Comparison of ENCODE assay signal across 19 cellular contexts in genomic region chr7:40234046-40234445, GRCh38.
DNase-seq lines count a peak whose midpoint lies in the region; ATAC-seq and TF ChIP-seq lines count a peak whose summit lies in the region.
"Had no signal": no experiment of that assay in that cellular context is flagged by ENCODE, and none has a peak within 500 bp of the region (broad histone marks: within the 10 kb centered on the region; RNA-seq: fewer than 3 reads in every experiment).

No MANE protein-coding gene starts in this region.

- H3K4me3 ChIP-seq in HEK293 (ENCODE audit: low read depth, low read length) (no peak overlapping the region), stomach (no peak overlapping the region)
- H3K4me3 ChIP-seq: esophagus squamous epithelium, upper lobe of left lung had no signal

- TF ChIP-seq POLR2A in stomach (IDR thresholded peaks at IDR 0.05): no peak

- intact Hi-C loops in stomach (cut with DNase I; ENCODE audit: low total_unique reads) (no loop called here), left cardiac atrium (cut with DNase I) (no loop called here)

- H3K27ac Mint-ChIP-seq in activated CD8-positive, alpha-beta memory T cell treated with anti-CD3 and anti-CD28 coated beads, Interleukin-2, amount 10 ng/mL, durations not matched to agents 7 days and 5 days: no peak overlapping the region
- H3K27ac Mint-ChIP-seq: brain, WTC11 had no signal

- WGBS in stomach, 5 donors: 23 to 43% (median 34%) methylated on average over 4 of the region's 4 CpGs

- no peak for TF ChIP-seq EP300 in stomach (IDR thresholded peaks at IDR 0.05)

- DNase-seq in activated CD8-positive, alpha-beta memory T cell treated with anti-CD3 and anti-CD28 coated beads, Interleukin-2, amount 10 ng/mL, durations not matched to agents 7 days and 5 days: no peak
- no peak for DNase-seq in activated CD8-positive, alpha-beta memory T cell treated with anti-CD3 and anti-CD28 coated beads, Interleukin-2, amount 50 U/mL, for 48 hours
- DNase-seq in stomach (peak; percentile 78), left cardiac atrium (no peak), NCI-H187 (lab: John Stamatoyannopoulos, UW) (no peak), NCI-H82 treated with DMSO at 0.1 percent for 48 hours (lab: John Stamatoyannopoulos, UW; ENCODE audit: unreplicated experiment) (no peak)
- DNase-seq: activated CD8-positive, alpha-beta memory T cell treated with anti-CD3 and anti-CD28 coated beads, Interleukin-2, amount 50 U/mL, for 4 hours; activated naive CD4-positive, alpha-beta T cell; CD8-positive, alpha-beta memory T cell; dermis blood vessel endothelial cell; esophagus squamous epithelium; head of caudate nucleus; kidney; NCI-H69 had no signal

- peaks cover 4% of the 10 kb centered on the region for H3K4me1 Mint-ChIP-seq in activated CD8-positive, alpha-beta memory T cell treated with anti-CD3 and anti-CD28 coated beads, Interleukin-2, amount 10 ng/mL, durations not matched to agents 7 days and 5 days
- H3K4me1 Mint-ChIP-seq: brain had no signal

- H3K36me3 Mint-ChIP-seq in activated CD8-positive, alpha-beta memory T cell treated with anti-CD3 and anti-CD28 coated beads, Interleukin-2, amount 10 ng/mL, durations not matched to agents 7 days and 5 days: no peaks in the 10 kb centered on the region
- H3K36me3 Mint-ChIP-seq: brain; CD8-positive, alpha-beta memory T cell; WTC11 had no signal

- H3K9me3 ChIP-seq in HEK293 (ENCODE audit: control insufficient read depth, insufficient read depth, low read depth, low read length) (no peaks in the 10 kb centered on the region), stomach (no peaks in the 10 kb centered on the region)
- H3K9me3 ChIP-seq: esophagus squamous epithelium, upper lobe of left lung had no signal

- no peaks in the 10 kb centered on the region for H3K9me3 Mint-ChIP-seq in activated CD8-positive, alpha-beta memory T cell treated with anti-CD3 and anti-CD28 coated beads, Interleukin-2, amount 10 ng/mL, durations not matched to agents 7 days and 5 days (ENCODE audit: low read depth)
- H3K9me3 Mint-ChIP-seq: brain; CD8-positive, alpha-beta memory T cell; WTC11 had no signal

- H3K4me1 ChIP-seq in HEK293 (ENCODE audit: control insufficient read depth, insufficient read depth, low read length): no peaks in the 10 kb centered on the region
- peaks cover 0 to 16% (median 5%) of the 10 kb centered on the region in 4 donors for H3K4me1 ChIP-seq in stomach
- H3K4me1 ChIP-seq: esophagus squamous epithelium, upper lobe of left lung had no signal

- H3K4me3 Mint-ChIP-seq in activated CD8-positive, alpha-beta memory T cell treated with anti-CD3 and anti-CD28 coated beads, Interleukin-2, amount 10 ng/mL, durations not matched to agents 7 days and 5 days: no peak overlapping the region
- H3K4me3 Mint-ChIP-seq: brain; CD8-positive, alpha-beta memory T cell; WTC11 had no signal

- ATAC-seq in activated CD8-positive, alpha-beta memory T cell treated with anti-CD3 and anti-CD28 coated beads, Interleukin-2, amount 10 ng/mL, durations not matched to agents 7 days and 5 days: peak; percentile 23
- no peak for ATAC-seq in left cardiac atrium
- ATAC-seq: WTC11 had no signal

- no peaks in the 10 kb centered on the region for H3K27me3 Mint-ChIP-seq in activated CD8-positive, alpha-beta memory T cell treated with anti-CD3 and anti-CD28 coated beads, Interleukin-2, amount 10 ng/mL, durations not matched to agents 7 days and 5 days
- H3K27me3 Mint-ChIP-seq: brain had no signal

- TF ChIP-seq CTCF in HEK293 (tag by site-specific recombination; IDR thresholded peaks at IDR 0.05) (no peak), VCaP (conservative IDR thresholded peaks at IDR 0.05) (no peak), stomach (IDR thresholded peaks at IDR 0.05) (no peak)

- CTCF ChIA-PET in activated CD8-positive, alpha-beta memory T cell treated with anti-CD3 and anti-CD28 coated beads, Interleukin-2, amount 10 ng/mL, durations not matched to agents 7 days and 5 days (lab: Charles Lee): interaction anchor here (1.3 to 1.5 kb wide), 2 partner anchors 89 to 99 kb away, joined by 4 to 5 read pairs; partner anchors contain the start of genes MPLKIP and SUGCT
- CTCF ChIA-PET in HEK293 (lab: Yijun Ruan, JAX): interaction anchor here (0.6 to 3.3 kb wide), 8 partner anchors 12 to 1477 kb away, joined by 3 to 17 read pairs (median 6); no protein-coding TSS in a partner anchor

- POLR2A ChIA-PET in HEK293 (lab: Yijun Ruan, JAX): no interaction called here

- H3K36me3 ChIP-seq in HEK293 (ENCODE audit: control insufficient read depth in 2 of 2, insufficient read depth in 1 of 2, low read length in 2 of 2) (no peaks in the 10 kb centered on the region), stomach (no peaks in the 10 kb centered on the region)
- H3K36me3 ChIP-seq: esophagus squamous epithelium, upper lobe of left lung had no signal

- H3K27ac ChIP-seq in HEK293 (ENCODE audit: extremely low read depth, low read depth, low read length) (no peak overlapping the region), VCaP (peak overlapping the region; percentile 44), stomach (peak overlapping the region in 4 of 5 donors; percentile 11 to 74 (median 58))
- H3K27ac ChIP-seq: esophagus squamous epithelium, upper lobe of left lung had no signal

- no peaks in the 10 kb centered on the region for H3K27me3 ChIP-seq in stomach
- H3K27me3 ChIP-seq: esophagus squamous epithelium, upper lobe of left lung had no signal

TF ChIP-seq in HEK293, 187 proteins besides CTCF, POLR2A, EP300 and RAD21:
- no peak for TF ChIP-seq ZNF18 (tag by site-specific recombination; IDR thresholded peaks at IDR 0.05)
- TF ChIP-seq SCRT2 (tag by site-specific recombination; IDR thresholded peaks at IDR 0.05): 0 out of 2 replicates have a peak, but pooled peaks have one; percentile 52
